8 cellular contexts compared by ENCODE assay signal in the genomic region with DNA sequence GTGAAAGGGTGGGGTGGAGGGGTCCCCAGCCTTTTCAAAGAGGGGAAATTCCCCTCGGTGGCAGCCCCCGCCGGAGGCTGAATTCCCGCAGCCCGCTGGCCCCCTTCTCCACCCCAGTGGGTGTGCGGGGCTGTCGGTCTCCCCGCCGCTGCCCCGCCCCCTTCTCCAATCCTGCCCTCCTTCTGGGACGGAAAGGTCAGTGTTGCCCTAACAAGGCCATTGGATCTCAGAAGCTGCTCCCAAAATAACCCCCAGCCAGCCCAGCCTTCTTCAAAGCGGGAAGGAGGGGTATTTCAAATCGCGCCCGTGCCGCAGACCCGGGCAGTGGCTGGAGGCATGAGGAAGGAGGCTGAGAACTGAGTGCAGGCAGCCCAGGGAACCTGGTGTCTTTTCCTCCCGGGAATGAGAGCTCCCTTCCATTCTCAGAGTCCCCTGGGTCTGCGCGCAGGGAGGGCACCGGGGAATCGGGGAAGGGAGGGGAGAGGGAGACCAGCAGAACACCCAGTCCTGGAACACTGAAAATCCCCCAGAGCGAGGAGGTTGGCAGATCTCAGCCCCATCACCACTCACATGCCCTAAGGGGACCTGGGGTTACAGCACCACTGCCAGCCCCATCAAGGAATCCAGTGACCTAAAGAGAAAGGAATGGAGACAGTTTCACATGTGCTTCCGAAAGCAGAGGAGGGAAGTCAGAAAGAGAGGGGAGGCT. TPM values are rescaled to one million over a fixed set of nuclear protein-coding genes. Genes with fewer than 3 reads are reported as not detected.
DNase-seq lines count a peak whose midpoint lies in the region; ATAC-seq and TF ChIP-seq lines count a peak whose summit lies in the region.

Gene JPH2 (minus strand): TSS at position 135 of the 709 bp plus-strand sequence. CDS start 483 bp downstream, outside the sequence.

- DNase-seq in ACHN = peak; percentile 71
- peak; percentile 20 for DNase-seq in MV-4-11 (lab: John Stamatoyannopoulos, UW)
- DNase-seq in dorsolateral prefrontal cortex = no peak
- no peak for DNase-seq in lung (ENCODE audit: low spot score)
- peak; percentile 82 for DNase-seq in ureter (ENCODE audit: low spot score)
- no peak for DNase-seq in putamen (ENCODE audit: low spot score)

- in situ Hi-C loops in ACHN (cut with HindIII; ENCODE audit: low pct_ligation_motif_present, low pct_unique_long_range_greater_than_20kb, low sequenced_read_pairs) = no loop called here

- no peaks in the 10 kb centered on the region for H3K36me3 ChIP-seq in lung (ENCODE audit: control insufficient read depth in 2 of 2, insufficient read depth in 2 of 2, low read length in 2 of 2)

- 3% methylated on average over 24 of the region's 24 CpGs for whole genome bisulfite sequencing in lung, 2 donors

- TF ChIP-seq CTCF in dorsolateral prefrontal cortex (IDR thresholded peaks at IDR 0.05 in 54 of 56, conservative IDR thresholded peaks at IDR 0.05 in 2 of 56; ENCODE audit: low read depth in 1 of 56, partially characterized antibody in 56 of 56) (no peak), lung (IDR thresholded peaks at IDR 0.05; ENCODE audit: control extremely low read depth, extremely low read depth) (no peak)

- H3K9me3 ChIP-seq in lung (ENCODE audit: control insufficient read depth in 2 of 2, insufficient read depth in 1 of 2, low read length in 1 of 2) = no peaks in the 10 kb centered on the region

- intact Hi-C loops in dorsolateral prefrontal cortex (cut with DNase I) = loop anchor here (2.0 to 10.0 kb wide), 2 partner anchors 72 to 74 kb away; no protein-coding TSS in a partner anchor

- ATAC-seq in lung (ENCODE audit: insufficient read depth, low FRiP score) (peak; percentile 30), HG03045 (IDR thresholded peaks at IDR 0.05; ENCODE audit: unreplicated experiment) (no peak), GM18909 (IDR thresholded peaks at IDR 0.05; ENCODE audit: poor library complexity, unreplicated experiment) (no peak)

- peaks cover 0 to 36% (median 14%) of the 10 kb centered on the region in 45 donors for H3K27me3 ChIP-seq in dorsolateral prefrontal cortex
- no peaks in the 10 kb centered on the region for H3K27me3 ChIP-seq in lung (ENCODE audit: control insufficient read depth, insufficient read depth)

- H3K4me3 ChIP-seq in dorsolateral prefrontal cortex = peak within 1 kb of the TSS in 55 of 59 donors; percentile 15 to 63 (median 39)
- H3K4me3 ChIP-seq in lung = peak within 1 kb of the TSS; percentile 18

- peak within 1 kb of the TSS in 9 of 59 donors; percentile 18 to 63 (median 48) for H3K27ac ChIP-seq in dorsolateral prefrontal cortex
- H3K27ac ChIP-seq in lung (ENCODE audit: low read depth in 1 of 2, low read length in 1 of 2) = peak within 1 kb of the TSS; percentile 28 to 95

- H3K4me1 ChIP-seq in lung (ENCODE audit: control insufficient read depth in 2 of 2, insufficient read depth in 2 of 2, low read length in 2 of 2) = peaks cover 0 to 6% of the 10 kb centered on the region in 2 donors

RNA-seq across cellular contexts. Expression of gene JPH2, which starts in this region (rescaled TPM):
- total RNA-seq in dorsolateral prefrontal cortex = 1 to 10 TPM in 56 of 120 experiments, under 1 TPM in 63, not detected in 1; 0.21 to 8.8 (median 0.92) TPM
- 1 to 10 TPM; 2.8 to 9.2 TPM for total RNA-seq in lung
- polyA plus RNA-seq in lung = 1 to 10 TPM; 2.5 to 2.6 TPM
- 35.2 TPM for total RNA-seq in ureter

Comparison
In these comparisons a context has a peak if more than half of its experiments do, and no peak if none do; other contexts are left out.
1. DNase-seq: peak in ACHN (single experiment), MV-4-11 (single experiment) and ureter (single experiment); none in dorsolateral prefrontal cortex (0 of 10), lung (single experiment) and putamen (single experiment).